In genomic region chr1:211183924-211184323, GRCh38 we compare ENCODE assay signal across 19 cellular contexts. TPM values are rescaled to one million over a fixed set of nuclear protein-coding genes. Genes with fewer than 3 reads are reported as not detected.
"Had no signal": no experiment of that assay in that cellular context is flagged by ENCODE, and none has a peak within 500 bp of the region (broad histone marks: within the 10 kb centered on the region; RNA-seq: fewer than 3 reads in every experiment).

No MANE protein-coding gene starts in this region.

- DNase-seq: activated CD4-positive, alpha-beta T cell treated with anti-CD3 and anti-CD28 coated beads for 48 hours; activated naive CD4-positive, alpha-beta T cell treated with anti-CD3 and anti-CD28 coated beads, Interleukin-2, amount 50 U/mL, for 16 hours; activated T-cell treated with anti-CD3 and anti-CD28 coated beads, Interleukin-2, amount 50 U/mL, for 1 hour; amniotic stem cell; effector memory CD4-positive, alpha-beta T cell; immature natural killer cell; left cardiac atrium; lower lobe of right lung; midbrain; natural killer cell; right lobe of liver; spleen; stimulated activated CD4-positive, alpha-beta T cell treated with anti-CD3 and anti-CD28 coated beads, Interleukin-1b, Interleukin-23, amount 100 ng/mL, for 48 hours; stimulated activated naive B cell treated with anti-CD40 and anti-IgM and Interleukin-4, amounts not matched to agents 10 μg/mL and 1 μg/mL and 100 μg/mL, for 72 hours; T-helper 17 cell; trophoblast cell had no signal

- H3K9me3 Mint-ChIP-seq: brain; immature natural killer cell; natural killer cell; stimulated activated naive B cell treated with anti-CD40 and anti-IgM and Interleukin-4, amounts not matched to agents 10 μg/mL and 1 μg/mL and 100 μg/mL, for 72 hours; WTC11 had no signal

- H3K27ac Mint-ChIP-seq: brain; immature natural killer cell; natural killer cell; progenitor cell of endocrine pancreas; stimulated activated naive B cell treated with anti-CD40 and anti-IgM and Interleukin-4, amounts not matched to agents 10 μg/mL and 1 μg/mL and 100 μg/mL, for 72 hours; T-helper 17 cell; WTC11 had no signal

- H3K27me3 Mint-ChIP-seq: progenitor cell of endocrine pancreas had no signal

- H3K4me3 Mint-ChIP-seq: brain; immature natural killer cell; natural killer cell; stimulated activated naive B cell treated with anti-CD40 and anti-IgM and Interleukin-4, amounts not matched to agents 10 μg/mL and 1 μg/mL and 100 μg/mL, for 72 hours; T-helper 17 cell; WTC11 had no signal

- H3K36me3 Mint-ChIP-seq: brain, immature natural killer cell, natural killer cell, WTC11 had no signal

- H3K4me3 ChIP-seq: lower lobe of right lung, right lobe of liver, spleen had no signal

- ATAC-seq: left cardiac atrium; lower lobe of right lung; natural killer cell; right lobe of liver; stimulated activated naive B cell treated with anti-CD40 and anti-IgM and Interleukin-4, amounts not matched to agents 10 μg/mL and 1 μg/mL and 100 μg/mL, for 72 hours; T-helper 17 cell; WTC11 had no signal

- H3K4me1 Mint-ChIP-seq: brain, immature natural killer cell, natural killer cell, WTC11 had no signal

RNA-seq across cellular contexts. Expression of gene KCNH1, which starts 50.0 kb away (rescaled TPM):
- total RNA-seq: lower lobe of right lung, natural killer cell, right lobe of liver, spleen, T-helper 17 cell had no signal
